Comparison of ENCODE assay signal across 2 cellular contexts in genomic region chr2:195658541-195658890, GRCh38.
TF ChIP-seq lines count a peak whose summit lies in the region.

No MANE protein-coding gene starts in this region.

TF ChIP-seq in K562, 482 proteins besides CTCF, POLR2A, EP300 and RAD21:
- TF ChIP-seq, protein P1, sequence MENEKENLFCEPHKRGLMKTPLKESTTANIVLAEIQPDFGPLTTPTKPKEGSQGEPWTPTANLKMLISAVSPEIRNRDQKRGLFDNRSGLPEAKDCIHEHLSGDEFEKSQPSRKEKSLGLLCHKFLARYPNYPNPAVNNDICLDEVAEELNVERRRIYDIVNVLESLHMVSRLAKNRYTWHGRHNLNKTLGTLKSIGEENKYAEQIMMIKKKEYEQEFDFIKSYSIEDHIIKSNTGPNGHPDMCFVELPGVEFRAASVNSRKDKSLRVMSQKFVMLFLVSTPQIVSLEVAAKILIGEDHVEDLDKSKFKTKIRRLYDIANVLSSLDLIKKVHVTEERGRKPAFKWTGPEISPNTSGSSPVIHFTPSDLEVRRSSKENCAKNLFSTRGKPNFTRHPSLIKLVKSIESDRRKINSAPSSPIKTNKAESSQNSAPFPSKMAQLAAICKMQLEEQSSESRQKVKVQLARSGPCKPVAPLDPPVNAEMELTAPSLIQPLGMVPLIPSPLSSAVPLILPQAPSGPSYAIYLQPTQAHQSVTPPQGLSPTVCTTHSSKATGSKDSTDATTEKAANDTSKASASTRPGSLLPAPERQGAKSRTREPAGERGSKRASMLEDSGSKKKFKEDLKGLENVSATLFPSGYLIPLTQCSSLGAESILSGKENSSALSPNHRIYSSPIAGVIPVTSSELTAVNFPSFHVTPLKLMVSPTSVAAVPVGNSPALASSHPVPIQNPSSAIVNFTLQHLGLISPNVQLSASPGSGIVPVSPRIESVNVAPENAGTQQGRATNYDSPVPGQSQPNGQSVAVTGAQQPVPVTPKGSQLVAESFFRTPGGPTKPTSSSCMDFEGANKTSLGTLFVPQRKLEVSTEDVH (IDR thresholded peaks at IDR 0.05; ENCODE audit: low read depth, partially characterized antibody) = no peak
- TF ChIP-seq FOSL1 (tag; conservative IDR thresholded peaks at IDR 0.05) (0 out of 2 replicates have a peak, but pooled peaks have one; percentile 32), ZNF263 (CRISPR knock-in tag; IDR thresholded peaks at IDR 0.05; ENCODE audit: borderline replicate concordance) (no peak), UBTF (IDR thresholded peaks at IDR 0.05; ENCODE audit: borderline replicate concordance in 1 of 2, low read depth in 2 of 2, low read length in 2 of 2) (no peak), PCBP1 (IDR thresholded peaks at IDR 0.05; ENCODE audit: low read depth, low read length, poor library complexity, severe bottlenecking) (no peak), MXI1 (IDR thresholded peaks at IDR 0.05; ENCODE audit: low read depth, low read length) (no peak), NFIC (IDR thresholded peaks at IDR 0.05) (peak; percentile 96), CHCHD3 (CRISPR knock-in tag; IDR thresholded peaks at IDR 0.05) (no peak), TEAD4 (IDR thresholded peaks at IDR 0.05; ENCODE audit: low read length) (0 out of 2 replicates have a peak, but pooled peaks have one; percentile 1), TEAD4 (CRISPR knock-in tag; IDR thresholded peaks at IDR 0.05; ENCODE audit: borderline replicate concordance) (no peak), ETV6 (IDR thresholded peaks at IDR 0.05; ENCODE audit: borderline replicate concordance in 1 of 2, low read depth in 2 of 2, low read length in 1 of 2) (no peak), ETV6 (CRISPR knock-in tag; IDR thresholded peaks at IDR 0.05; ENCODE audit: borderline replicate concordance) (no peak), MEF2A (IDR thresholded peaks at IDR 0.05; ENCODE audit: control insufficient read depth, low read depth, low read length) (peak; percentile 65), ZNF324 (CRISPR knock-in tag; IDR thresholded peaks at IDR 0.05) (no peak)
- TF ChIP-seq, protein P2, sequence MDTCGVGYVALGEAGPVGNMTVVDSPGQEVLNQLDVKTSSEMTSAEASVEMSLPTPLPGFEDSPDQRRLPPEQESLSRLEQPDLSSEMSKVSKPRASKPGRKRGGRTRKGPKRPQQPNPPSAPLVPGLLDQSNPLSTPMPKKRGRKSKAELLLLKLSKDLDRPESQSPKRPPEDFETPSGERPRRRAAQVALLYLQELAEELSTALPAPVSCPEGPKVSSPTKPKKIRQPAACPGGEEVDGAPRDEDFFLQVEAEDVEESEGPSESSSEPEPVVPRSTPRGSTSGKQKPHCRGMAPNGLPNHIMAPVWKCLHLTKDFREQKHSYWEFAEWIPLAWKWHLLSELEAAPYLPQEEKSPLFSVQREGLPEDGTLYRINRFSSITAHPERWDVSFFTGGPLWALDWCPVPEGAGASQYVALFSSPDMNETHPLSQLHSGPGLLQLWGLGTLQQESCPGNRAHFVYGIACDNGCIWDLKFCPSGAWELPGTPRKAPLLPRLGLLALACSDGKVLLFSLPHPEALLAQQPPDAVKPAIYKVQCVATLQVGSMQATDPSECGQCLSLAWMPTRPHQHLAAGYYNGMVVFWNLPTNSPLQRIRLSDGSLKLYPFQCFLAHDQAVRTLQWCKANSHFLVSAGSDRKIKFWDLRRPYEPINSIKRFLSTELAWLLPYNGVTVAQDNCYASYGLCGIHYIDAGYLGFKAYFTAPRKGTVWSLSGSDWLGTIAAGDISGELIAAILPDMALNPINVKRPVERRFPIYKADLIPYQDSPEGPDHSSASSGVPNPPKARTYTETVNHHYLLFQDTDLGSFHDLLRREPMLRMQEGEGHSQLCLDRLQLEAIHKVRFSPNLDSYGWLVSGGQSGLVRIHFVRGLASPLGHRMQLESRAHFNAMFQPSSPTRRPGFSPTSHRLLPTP (IDR thresholded peaks at IDR 0.05; ENCODE audit: borderline replicate concordance, extremely low read depth, insufficient read length) = no peak
- TF ChIP-seq, protein P3, sequence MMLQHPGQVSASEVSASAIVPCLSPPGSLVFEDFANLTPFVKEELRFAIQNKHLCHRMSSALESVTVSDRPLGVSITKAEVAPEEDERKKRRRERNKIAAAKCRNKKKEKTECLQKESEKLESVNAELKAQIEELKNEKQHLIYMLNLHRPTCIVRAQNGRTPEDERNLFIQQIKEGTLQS (IDR thresholded peaks at IDR 0.05) = peak; percentile 17; the same call in 1 of the 2 replicates
- TF ChIP-seq, protein P3 (CRISPR knock-in tag; conservative IDR thresholded peaks at IDR 0.05) = no peak

TF ChIP-seq in HepG2, 621 proteins besides CTCF, POLR2A, EP300 and RAD21:
- TF ChIP-seq NFKB2 (CRISPR knock-in tag; IDR thresholded peaks at IDR 0.05; ENCODE audit: borderline replicate concordance) (no peak), FOSL2 (CRISPR knock-in tag; IDR thresholded peaks at IDR 0.05) (peak; percentile 25; the same call in 1 of the 2 replicates), CREB1 (IDR thresholded peaks at IDR 0.05) (no peak), CREB1 (CRISPR knock-in tag; IDR thresholded peaks at IDR 0.05) (peak; percentile 52; the same call in 1 of the 2 replicates), FOXP1 (IDR thresholded peaks at IDR 0.05) (no peak), FOXP1 (CRISPR knock-in tag; IDR thresholded peaks at IDR 0.05) (0 out of 2 replicates have a peak, but pooled peaks have one; percentile 2), KDM5A (IDR thresholded peaks at IDR 0.05; ENCODE audit: borderline replicate concordance, low read length) (0 out of 2 replicates have a peak, but pooled peaks have one; percentile 30), FOXK2 (IDR thresholded peaks at IDR 0.05) (no peak), ATF1 (CRISPR knock-in tag; IDR thresholded peaks at IDR 0.05) (0 out of 2 replicates have a peak, but pooled peaks have one; percentile 33), ARID5B (CRISPR knock-in tag; IDR thresholded peaks at IDR 0.05) (0 out of 2 replicates have a peak, but pooled peaks have one; percentile 7)
- TF ChIP-seq, protein P4, sequence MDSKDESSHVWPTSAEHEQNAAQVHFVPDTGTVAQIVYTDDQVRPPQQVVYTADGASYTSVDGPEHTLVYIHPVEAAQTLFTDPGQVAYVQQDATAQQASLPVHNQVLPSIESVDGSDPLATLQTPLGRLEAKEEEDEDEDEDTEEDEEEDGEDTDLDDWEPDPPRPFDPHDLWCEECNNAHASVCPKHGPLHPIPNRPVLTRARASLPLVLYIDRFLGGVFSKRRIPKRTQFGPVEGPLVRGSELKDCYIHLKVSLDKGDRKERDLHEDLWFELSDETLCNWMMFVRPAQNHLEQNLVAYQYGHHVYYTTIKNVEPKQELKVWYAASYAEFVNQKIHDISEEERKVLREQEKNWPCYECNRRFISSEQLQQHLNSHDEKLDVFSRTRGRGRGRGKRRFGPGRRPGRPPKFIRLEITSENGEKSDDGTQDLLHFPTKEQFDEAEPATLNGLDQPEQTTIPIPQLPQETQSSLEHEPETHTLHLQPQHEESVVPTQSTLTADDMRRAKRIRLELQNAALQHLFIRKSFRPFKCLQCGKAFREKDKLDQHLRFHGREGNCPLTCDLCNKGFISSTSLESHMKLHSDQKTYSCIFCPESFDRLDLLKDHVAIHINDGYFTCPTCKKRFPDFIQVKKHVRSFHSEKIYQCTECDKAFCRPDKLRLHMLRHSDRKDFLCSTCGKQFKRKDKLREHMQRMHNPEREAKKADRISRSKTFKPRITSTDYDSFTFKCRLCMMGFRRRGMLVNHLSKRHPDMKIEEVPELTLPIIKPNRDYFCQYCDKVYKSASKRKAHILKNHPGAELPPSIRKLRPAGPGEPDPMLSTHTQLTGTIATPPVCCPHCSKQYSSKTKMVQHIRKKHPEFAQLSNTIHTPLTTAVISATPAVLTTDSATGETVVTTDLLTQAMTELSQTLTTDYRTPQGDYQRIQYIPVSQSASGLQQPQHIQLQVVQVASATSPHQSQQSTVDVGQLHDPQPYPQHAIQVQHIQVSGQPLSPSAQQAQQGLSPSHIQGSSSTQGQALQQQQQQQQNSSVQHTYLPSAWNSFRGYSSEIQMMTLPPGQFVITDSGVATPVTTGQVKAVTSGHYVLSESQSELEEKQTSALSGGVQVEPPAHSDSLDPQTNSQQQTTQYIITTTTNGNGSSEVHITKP (CRISPR knock-in tag; IDR thresholded peaks at IDR 0.05; ENCODE audit: low read depth) = no peak
TF ChIP-seq in HepG2: peak in this region for 6.
